11 cellular contexts compared by ENCODE assay signal in the genomic region with DNA sequence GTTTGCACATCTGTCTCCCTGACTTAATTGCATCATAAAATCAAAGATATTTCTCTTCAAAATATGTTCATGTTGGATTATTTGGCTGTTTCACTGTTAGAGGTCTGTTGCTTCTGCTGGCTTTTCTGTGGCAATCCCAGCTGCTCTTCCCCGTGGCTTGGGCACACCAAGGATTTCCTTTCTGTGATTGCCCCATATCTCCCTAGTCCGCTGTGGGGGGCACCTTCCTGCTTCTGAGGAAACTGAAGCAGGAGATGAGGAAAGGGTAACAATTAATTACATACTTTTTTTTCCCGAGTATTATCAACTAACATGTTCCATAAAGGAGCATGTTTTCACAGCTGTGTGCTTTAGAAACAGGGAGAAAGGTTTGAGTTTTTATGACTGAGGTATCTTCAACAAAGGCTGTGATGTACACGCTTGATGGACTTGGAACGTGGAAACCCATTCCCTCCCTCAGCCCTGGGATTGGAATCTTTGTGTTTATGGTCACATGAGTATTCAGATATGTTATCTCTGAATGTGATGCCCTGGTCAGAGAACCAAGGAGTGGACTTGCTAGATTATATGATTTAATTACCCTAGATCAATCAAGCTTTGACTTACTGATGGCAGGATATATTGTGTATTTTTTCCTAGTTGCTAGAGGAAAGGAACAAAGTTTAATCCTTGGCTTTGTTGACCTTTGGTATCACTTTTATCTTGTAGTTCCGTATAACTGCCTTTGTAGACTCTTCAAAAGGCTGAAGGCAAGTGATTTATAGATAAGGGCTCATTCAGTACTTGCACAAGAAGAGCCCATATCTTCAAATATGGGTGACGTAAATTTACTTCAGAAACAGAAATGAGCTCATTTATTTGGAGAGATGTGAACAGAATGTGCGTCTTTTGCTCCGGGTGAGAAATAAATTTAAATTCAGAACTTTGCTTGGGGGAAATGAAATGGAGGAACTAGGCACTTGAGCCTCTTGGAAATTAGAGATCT. TPM values are rescaled to one million over a fixed set of nuclear protein-coding genes. Genes with fewer than 3 reads are reported as not detected.
DNase-seq lines count a peak whose midpoint lies in the region; ATAC-seq and TF ChIP-seq lines count a peak whose summit lies in the region.
"Had no signal": no experiment of that assay in that cellular context is flagged by ENCODE, and none has a peak within 500 bp of the region (broad histone marks: within the 10 kb centered on the region; RNA-seq: fewer than 3 reads in every experiment).

No MANE protein-coding gene starts in this region.

- H3K9me3 Mint-ChIP-seq in progenitor cell of endocrine pancreas (ENCODE audit: low read depth) = peaks cover 10% of the 10 kb centered on the region

- TF ChIP-seq CTCF in progenitor cell of endocrine pancreas (IDR thresholded peaks at IDR 0.05; ENCODE audit: unreplicated experiment) = no peak

- TF ChIP-seq POLR2A in erythroblast (IDR thresholded peaks at IDR 0.05; ENCODE audit: low read length) = no peak

- ATAC-seq in GM21447 (IDR thresholded peaks at IDR 0.05; ENCODE audit: unreplicated experiment) (no peak), HG03521 (IDR thresholded peaks at IDR 0.05; ENCODE audit: unreplicated experiment) (no peak)

- no peak overlapping the region for H3K4me3 Mint-ChIP-seq in progenitor cell of endocrine pancreas (ENCODE audit: low read depth)

- H3K36me3 Mint-ChIP-seq in progenitor cell of endocrine pancreas (ENCODE audit: insufficient read depth) = peaks cover 8% of the 10 kb centered on the region

- H3K4me1 Mint-ChIP-seq in progenitor cell of endocrine pancreas (ENCODE audit: low read depth) = peaks cover 29% of the 10 kb centered on the region

- H3K27ac Mint-ChIP-seq in progenitor cell of endocrine pancreas = peak overlapping the region; percentile 26

- H3K27me3 Mint-ChIP-seq in progenitor cell of endocrine pancreas = no peaks in the 10 kb centered on the region

- DNase-seq in NCI-H2081 (lab: John Stamatoyannopoulos, UW) (peak; percentile 16 to 59), NCI-H2081 treated with DMSO at 0.1 percent for 48 hours (lab: John Stamatoyannopoulos, UW) (no peak), SK-N-DZ (ENCODE audit: low spot score) (peak; percentile 22), erythroblast (lab: John Stamatoyannopoulos, UW) (peak; percentile 47 to 49), progenitor cell of endocrine pancreas (ENCODE audit: low spot score, unreplicated experiment) (no peak), kidney glomerular epithelial cell (lab: John Stamatoyannopoulos, UW) (no peak)
- DNase-seq: activated CD4-positive, alpha-beta T cell treated with anti-CD3 and anti-CD28 coated beads, Interleukin-2, amount 50 U/mL, for 48 hours; NCI-H2029 treated with DMSO at 0.1 percent for 48 hours; SHP77 treated with DMSO at 0.1 percent for 48 hours had no signal

RNA-seq across cellular contexts. Expression of a gene that starts 46.7 kb away (rescaled TPM):
- 11.0 and 12.2 TPM in 2 replicates for polyA plus RNA-seq in SK-N-DZ (2014; cell fraction: cytosol; rRNA removed)
- 1.4 and 13.1 TPM in 2 replicates for polyA plus RNA-seq in SK-N-DZ (2014; cell fraction: nucleus; rRNA removed)
- 22.0 and 25.2 TPM in 2 replicates for total RNA-seq in progenitor cell of endocrine pancreas

RNA-seq across cellular contexts. Expression of a gene that starts 53.5 kb away (rescaled TPM):
- 7.1 and 8.1 TPM in 2 replicates for polyA plus RNA-seq in SK-N-DZ (2014; cell fraction: cytosol; rRNA removed)
- polyA plus RNA-seq in SK-N-DZ (2014; cell fraction: nucleus; rRNA removed) = 2.5 and 3.2 TPM in 2 replicates
- 30.1 and 30.7 TPM in 2 replicates for total RNA-seq in progenitor cell of endocrine pancreas

Comparison
In these comparisons a context has a peak if more than half of its experiments do, and no peak if none do; other contexts are left out.
1. DNase-seq: peak in NCI-H2081 (2 of 2), SK-N-DZ (single experiment) and erythroblast (2 of 2); none in NCI-H2081 treated with DMSO at 0.1 percent for 48 hours (single experiment), progenitor cell of endocrine pancreas (single experiment) and kidney glomerular epithelial cell (single experiment).